In genomic region chr14:59189822-59190368, GRCh38 we compare ENCODE assay signal across 8 cellular contexts. TPM values are rescaled to one million over a fixed set of nuclear protein-coding genes. Genes with fewer than 3 reads are reported as not detected.
DNase-seq lines count a peak whose midpoint lies in the region; FAIRE-seq and TF ChIP-seq lines count a peak whose summit lies in the region.

No MANE protein-coding gene starts in this region.

- CTCF ChIA-PET in CD8-positive, alpha-beta memory T cell (lab: Charles Lee) = interaction anchor here (1.1 to 2.5 kb wide), 3 partner anchors 13 to 294 kb away, joined by 3 to 6 read pairs (median 4); partner anchors contain the start of genes JKAMP and L3HYPDH
- CTCF ChIA-PET in endothelial cell of umbilical vein (lab: Charles Lee) = interaction anchor here (0.7 to 3.8 kb wide), 12 partner anchors 11 to 254 kb away, joined by 3 to 25 read pairs (median 4); no protein-coding TSS in a partner anchor

- H3K4me3 ChIP-seq in CD8-positive, alpha-beta memory T cell (ENCODE audit: low read length) = peak overlapping the region; percentile 85
- peak overlapping the region; percentile 77 to 85 (median 78) for H3K4me3 ChIP-seq in endothelial cell of umbilical vein (replicated peaks in 1 of 3; ENCODE audit: insufficient read depth in 1 of 3, low read depth in 1 of 3, low read length in 3 of 3)

- TF ChIP-seq CTCF in GM20000 (IDR thresholded peaks at IDR 0.05; ENCODE audit: extremely low read depth, missing control alignments) (no peak), endothelial cell of umbilical vein (IDR thresholded peaks at IDR 0.05; ENCODE audit: extremely low read depth in 1 of 2, insufficient read depth in 1 of 2, low read depth in 1 of 2, low read length in 2 of 2) (no peak)

- peak overlapping the region; percentile 91 for H3K27ac ChIP-seq in CD8-positive, alpha-beta memory T cell (ENCODE audit: low read depth, low read length)
- H3K27ac ChIP-seq in endothelial cell of umbilical vein (ENCODE audit: insufficient read depth, low read depth, low read length) = peak overlapping the region; percentile 72

- H3K4me1 Mint-ChIP-seq in CD8-positive, alpha-beta memory T cell = peaks cover 22 to 35% (median 33%) of the 10 kb centered on the region in 3 donors

- no peak for TF ChIP-seq POLR2A in endothelial cell of umbilical vein (IDR thresholded peaks at IDR 0.05; ENCODE audit: low read depth, low read length)

- no peaks in the 10 kb centered on the region for H3K27me3 ChIP-seq in CD8-positive, alpha-beta memory T cell (ENCODE audit: insufficient read depth, low read length, poor library complexity, severe bottlenecking)
- peaks cover 13 to 26% of the 10 kb centered on the region in 2 experiments for H3K27me3 ChIP-seq in endothelial cell of umbilical vein (ENCODE audit: control insufficient read depth in 2 of 2, insufficient read depth in 2 of 2, low read length in 2 of 2)

- POLR2A ChIA-PET in CD8-positive, alpha-beta memory T cell (lab: Charles Lee) = interaction anchor here (0.8 to 1.7 kb wide), 3 partner anchors 9 to 1059 kb away, joined by 3 to 4 read pairs (median 3); partner anchors contain the start of genes JKAMP, L3HYPDH and PPM1A
- POLR2A ChIA-PET in endothelial cell of umbilical vein (lab: Charles Lee) = no interaction called here

- no peaks in the 10 kb centered on the region for H3K9me1 ChIP-seq in endothelial cell of umbilical vein (replicated peaks; ENCODE audit: control insufficient read depth, extremely low read depth, insufficient read depth, low read length)

- peak; percentile 58 to 86 (median 71) for DNase-seq in CD8-positive, alpha-beta memory T cell
- peak; percentile 82 for DNase-seq in GM20000 (ENCODE audit: low spot score)
- peak; percentile 79 for DNase-seq in HS-27A (ENCODE audit: low read depth)
- DNase-seq in NOMO-1 treated with DMSO at 0.1 percent for 48 hours (lab: John Stamatoyannopoulos, UW; ENCODE audit: unreplicated experiment) = peak; percentile 64
- DNase-seq in activated CD8-positive, alpha-beta memory T cell treated with anti-CD3 and anti-CD28 coated beads, Interleukin-2, amount 50 U/mL, for 4 hours = peak; percentile 57
- peak; percentile 80 for DNase-seq in endothelial cell of umbilical vein (ENCODE audit: low read depth, low spot score)
- peak; percentile 58 for DNase-seq in midbrain (lab: John Stamatoyannopoulos, UW)
- peak; percentile 31 to 47 for DNase-seq in stimulated activated CD8-positive, alpha-beta memory T cell treated with anti-CD3 and anti-CD28 coated beads, Interleukin-15, amount 100 ng/mL, for 4 hours (ENCODE audit: low read depth in 2 of 2)

- H3K4me2 ChIP-seq in endothelial cell of umbilical vein (ENCODE audit: insufficient read depth, low read length) = peak overlapping the region; percentile 85

- H3K9me3 Mint-ChIP-seq in CD8-positive, alpha-beta memory T cell = no peaks in the 10 kb centered on the region

- peak overlapping the region; percentile 94 to 100 (median 98) for H3K4me3 Mint-ChIP-seq in CD8-positive, alpha-beta memory T cell

- no peaks in the 10 kb centered on the region for H4K20me1 ChIP-seq in endothelial cell of umbilical vein (replicated peaks; ENCODE audit: control insufficient read depth, extremely low read depth, insufficient read depth, low read length)

- H3K27ac Mint-ChIP-seq in CD8-positive, alpha-beta memory T cell = peak overlapping the region; percentile 82 to 98 (median 97)

- peaks cover 8% of the 10 kb centered on the region for H3K4me1 ChIP-seq in CD8-positive, alpha-beta memory T cell (ENCODE audit: insufficient read depth, low read length)
- peaks cover 13% of the 10 kb centered on the region for H3K4me1 ChIP-seq in endothelial cell of umbilical vein (ENCODE audit: control insufficient read depth, extremely low read depth, insufficient read depth, low read length)

- FAIRE-seq in endothelial cell of umbilical vein (lab: Jason Lieb, UNC) = peak; percentile 92

- BruUV-seq in endothelial cell of umbilical vein (replicated peaks; lab: Mats Ljungman, UMichigan) = no TSS peak

- H3K9ac ChIP-seq in endothelial cell of umbilical vein (replicated peaks; ENCODE audit: extremely low read depth, insufficient read depth, low read length) = peak overlapping the region; percentile 87

- H3K36me3 ChIP-seq in CD8-positive, alpha-beta memory T cell (ENCODE audit: insufficient read depth, low read length) = no peaks in the 10 kb centered on the region
- no peaks in the 10 kb centered on the region for H3K36me3 ChIP-seq in endothelial cell of umbilical vein (ENCODE audit: control insufficient read depth in 2 of 2, extremely low read depth in 1 of 2, insufficient read depth in 2 of 2, low read length in 2 of 2)

- no peaks in the 10 kb centered on the region for H3K9me3 ChIP-seq in CD8-positive, alpha-beta memory T cell (ENCODE audit: low read length)
- H3K9me3 ChIP-seq in endothelial cell of umbilical vein (replicated peaks; ENCODE audit: control insufficient read depth, insufficient read depth, low read length) = no peaks in the 10 kb centered on the region

- dilution Hi-C loops in endothelial cell of umbilical vein (cut with MboI; ENCODE audit: extremely low pct_ligation_motif_present, low sequenced_read_pairs) = no loop called here

- peaks cover 4 to 6% of the 10 kb centered on the region in 2 donors for H3K27me3 Mint-ChIP-seq in CD8-positive, alpha-beta memory T cell

- intact Hi-C loops in endothelial cell of umbilical vein (cut with micrococcal nuclease) = loop anchor here (2.0 kb wide), 5 partner anchors 63 to 173 kb away; no protein-coding TSS in a partner anchor

- H3K79me2 ChIP-seq in endothelial cell of umbilical vein (ENCODE audit: control insufficient read depth, insufficient read depth, low read length) = peaks cover 44% of the 10 kb centered on the region

- H2AFZ ChIP-seq in endothelial cell of umbilical vein (ENCODE audit: low read depth, low read length) = peak overlapping the region; percentile 86

- H3K36me3 Mint-ChIP-seq in CD8-positive, alpha-beta memory T cell = peaks cover 0 to 15% (median 2%) of the 10 kb centered on the region in 3 donors

TF ChIP-seq in endothelial cell of umbilical vein, 7 proteins besides CTCF, POLR2A, EP300 and RAD21:
- TF ChIP-seq MAX (IDR thresholded peaks at IDR 0.05; ENCODE audit: insufficient read depth, insufficient read length) = no peak
- no peak for TF ChIP-seq GATA2 (IDR thresholded peaks at IDR 0.05; ENCODE audit: insufficient read depth, insufficient read length, low read depth, low read length)
- no peak for TF ChIP-seq FOS (IDR thresholded peaks at IDR 0.05; ENCODE audit: borderline replicate concordance, insufficient read depth, low read length)
- TF ChIP-seq MYC (IDR thresholded peaks at IDR 0.05; ENCODE audit: low read depth, low read length) = no peak
- TF ChIP-seq EZH2 (IDR thresholded peaks at IDR 0.05; ENCODE audit: borderline replicate concordance, low read depth, low read length, severe bottlenecking) = no peak
- no peak for TF ChIP-seq POLR2AphosphoS5 (IDR thresholded peaks at IDR 0.05; ENCODE audit: insufficient read depth, low read depth, low read length)
- no peak for TF ChIP-seq JUN (IDR thresholded peaks at IDR 0.05; ENCODE audit: borderline replicate concordance, insufficient read depth, insufficient read length, low read depth)

RNA-seq across cellular contexts. Expression of gene DAAM1, which starts 1.4 kb away (rescaled TPM):
- 10 to 100 TPM; 12.3 to 14.4 TPM for total RNA-seq in CD8-positive, alpha-beta memory T cell
- 9.3 TPM for polyA plus RNA-seq in CD8-positive, alpha-beta memory T cell
- total RNA-seq in endothelial cell of umbilical vein = 25.3 and 32.0 TPM in 2 replicates
- 6.9 and 10.2 TPM in 2 replicates for polyA plus RNA-seq in endothelial cell of umbilical vein
- polyA plus RNA-seq in endothelial cell of umbilical vein (2011; cell fraction: cytosol; rRNA removed) = 8.3 and 10.3 TPM in 2 replicates
- 38.1 and 48.2 TPM in 2 replicates for polyA plus RNA-seq in endothelial cell of umbilical vein (2011; cell fraction: nucleus; rRNA removed)
- polyA plus RNA-seq in endothelial cell of umbilical vein (2012) = 29.4 and 33.0 TPM in 2 replicates
- polyA minus RNA-seq in endothelial cell of umbilical vein = 32.4 and 50.8 TPM in 2 replicates
- polyA minus RNA-seq in endothelial cell of umbilical vein (2011; cell fraction: cytosol; rRNA and poly(A)+ RNA removed) = 9.0 TPM
- polyA minus RNA-seq in endothelial cell of umbilical vein (2011; cell fraction: nucleus; rRNA and poly(A)+ RNA removed) = 85.5 and 131 TPM in 2 replicates

Comparison
In these comparisons a context has a peak if more than half of its experiments do, and no peak if none do; other contexts are left out.
1. Peak in every context shown above with its lines: DNase-seq, H3K4me3 ChIP-seq and H3K27ac ChIP-seq.